ENCODE assay signal across 1 cellular context in genomic region chr2:169415233-169415748, GRCh38.
A peak's percentile ranks its signal among the peaks of the same experiment; 100 is the strongest.
TF ChIP-seq lines count a peak whose summit lies in the region.

No MANE protein-coding gene starts in this region.

TF ChIP-seq in K562, 482 proteins besides CTCF, POLR2A, EP300 and RAD21 (continued from another document and continues in another):
- TF ChIP-seq IRF9 (tag; IDR thresholded peaks at IDR 0.05) (no peak), NFATC3 (IDR thresholded peaks at IDR 0.05) (no peak), ZNF75A (CRISPR knock-in tag; IDR thresholded peaks at IDR 0.05) (no peak), TAF1 (IDR thresholded peaks at IDR 0.05; ENCODE audit: control insufficient read depth, extremely low read depth, insufficient read depth, low read length, severe bottlenecking) (no peak), ZNF384 (IDR thresholded peaks at IDR 0.05; ENCODE audit: low read depth, low read length) (no peak), ZBTB8A (IDR thresholded peaks at IDR 0.05; ENCODE audit: partially characterized antibody) (no peak), TEAD2 (tag; IDR thresholded peaks at IDR 0.05) (peak; percentile 69; the same call in 1 of the 2 replicates), ZNF584 (CRISPR knock-in tag; IDR thresholded peaks at IDR 0.05; ENCODE audit: low read depth) (no peak), PPARD (CRISPR knock-in tag; IDR thresholded peaks at IDR 0.05) (no peak), ZNF707 (CRISPR knock-in tag; conservative IDR thresholded peaks at IDR 0.05) (no peak), CHCHD3 (CRISPR knock-in tag; IDR thresholded peaks at IDR 0.05) (no peak), ZNF431 (CRISPR knock-in tag; IDR thresholded peaks at IDR 0.05) (no peak), MED1 (CRISPR knock-in tag; IDR thresholded peaks at IDR 0.05; ENCODE audit: borderline replicate concordance) (no peak), ZNF583 (CRISPR knock-in tag; IDR thresholded peaks at IDR 0.05) (no peak; the same call in 1 of the 2 replicates), SIN3A (IDR thresholded peaks at IDR 0.05; ENCODE audit: borderline replicate concordance in 2 of 2, control insufficient read depth in 1 of 2, low read depth in 2 of 2, low read length in 2 of 2) (no peak), CTBP1 (IDR thresholded peaks at IDR 0.05; ENCODE audit: borderline replicate concordance) (peak; percentile 95), MECOM (CRISPR knock-in tag; IDR thresholded peaks at IDR 0.05) (no peak), NFIX (CRISPR knock-in tag; IDR thresholded peaks at IDR 0.05; ENCODE audit: low read depth) (no peak), DPF2 (IDR thresholded peaks at IDR 0.05) (peak; percentile 95), CREB1 (IDR thresholded peaks at IDR 0.05) (peak; percentile 58; the same call in 1 of the 2 replicates), CREB1 (CRISPR knock-in tag; IDR thresholded peaks at IDR 0.05) (peak; percentile 22; the same call in 1 of the 2 replicates), HDAC6 (IDR thresholded peaks at IDR 0.05; ENCODE audit: low read depth, low read length) (no peak), RBM15 (IDR thresholded peaks at IDR 0.05; ENCODE audit: insufficient read depth, low read length) (no peak), DLX4 (CRISPR knock-in tag; IDR thresholded peaks at IDR 0.05) (no peak), JUN (IDR thresholded peaks at IDR 0.05; ENCODE audit: borderline replicate concordance, low read depth, low read length) (no peak), JUN (CRISPR knock-in tag; IDR thresholded peaks at IDR 0.05; ENCODE audit: borderline replicate concordance) (no peak; the same call in 1 of the 2 replicates), STAT5A (IDR thresholded peaks at IDR 0.05; ENCODE audit: borderline replicate concordance, low read length) (peak; percentile 85), ASH1L (IDR thresholded peaks at IDR 0.05; ENCODE audit: borderline replicate concordance, low read depth, partially characterized antibody) (no peak), ZFP91 (CRISPR knock-in tag; IDR thresholded peaks at IDR 0.05) (no peak), ZBTB40 (IDR thresholded peaks at IDR 0.05) (no peak), ZBTB40 (CRISPR knock-in tag; IDR thresholded peaks at IDR 0.05) (no peak), SAFB2 (IDR thresholded peaks at IDR 0.05; ENCODE audit: borderline replicate concordance, low read depth, low read length, severe bottlenecking) (no peak), ARNT (IDR thresholded peaks at IDR 0.05) (peak; percentile 17 to 89; a peak in 2 of 4 replicates), RFX1 (IDR thresholded peaks at IDR 0.05) (no peak), THAP12 (CRISPR knock-in tag; IDR thresholded peaks at IDR 0.05) (no peak), MBD2 (IDR thresholded peaks at IDR 0.05; ENCODE audit: borderline replicate concordance, low read depth) (peak; percentile 49; the same call in 1 of the 2 replicates), PATZ1 (CRISPR knock-in tag; IDR thresholded peaks at IDR 0.05; ENCODE audit: borderline replicate concordance) (no peak), HNRNPH1 (optimal IDR thresholded peaks at IDR 0.05; ENCODE audit: low read depth, low read length) (no peak), ZNF140 (CRISPR knock-in tag; IDR thresholded peaks at IDR 0.05) (no peak), PKNOX1 (IDR thresholded peaks at IDR 0.05) (peak; percentile 54), ZFP1 (CRISPR knock-in tag; IDR thresholded peaks at IDR 0.05) (no peak), RBBP5 (IDR thresholded peaks at IDR 0.05; ENCODE audit: borderline replicate concordance, insufficient read depth, low read length, poor library complexity, severe bottlenecking) (no peak), BCOR (IDR thresholded peaks at IDR 0.05) (peak; percentile 82), ZNF699 (CRISPR knock-in tag; IDR thresholded peaks at IDR 0.05; ENCODE audit: insufficient replicate concordance) (no peak), KAT2B (IDR thresholded peaks at IDR 0.05; ENCODE audit: low read depth, low read length) (no peak), EHMT2 (IDR thresholded peaks at IDR 0.05) (0 out of 2 replicates have a peak, but pooled peaks have one; percentile 40), PCBP2 (IDR thresholded peaks at IDR 0.05; ENCODE audit: low read depth, low read length, poor library complexity, severe bottlenecking) (no peak), POLR2G (IDR thresholded peaks at IDR 0.05; ENCODE audit: low read depth, low read length) (no peak), HNRNPLL (IDR thresholded peaks at IDR 0.05; ENCODE audit: low read depth, low read length, poor library complexity, severe bottlenecking) (no peak), KAT7 (CRISPR knock-in tag; IDR thresholded peaks at IDR 0.05; ENCODE audit: borderline replicate concordance) (no peak), MEIS2 (IDR thresholded peaks at IDR 0.05; ENCODE audit: partially characterized antibody) (peak; percentile 91), NBN (IDR thresholded peaks at IDR 0.05; ENCODE audit: low read depth) (peak; percentile 96), FOXP1 (CRISPR knock-in tag; IDR thresholded peaks at IDR 0.05) (peak; percentile 68; the same call in 1 of the 2 replicates)
